8 cellular contexts compared by ENCODE assay signal in the genomic region with DNA sequence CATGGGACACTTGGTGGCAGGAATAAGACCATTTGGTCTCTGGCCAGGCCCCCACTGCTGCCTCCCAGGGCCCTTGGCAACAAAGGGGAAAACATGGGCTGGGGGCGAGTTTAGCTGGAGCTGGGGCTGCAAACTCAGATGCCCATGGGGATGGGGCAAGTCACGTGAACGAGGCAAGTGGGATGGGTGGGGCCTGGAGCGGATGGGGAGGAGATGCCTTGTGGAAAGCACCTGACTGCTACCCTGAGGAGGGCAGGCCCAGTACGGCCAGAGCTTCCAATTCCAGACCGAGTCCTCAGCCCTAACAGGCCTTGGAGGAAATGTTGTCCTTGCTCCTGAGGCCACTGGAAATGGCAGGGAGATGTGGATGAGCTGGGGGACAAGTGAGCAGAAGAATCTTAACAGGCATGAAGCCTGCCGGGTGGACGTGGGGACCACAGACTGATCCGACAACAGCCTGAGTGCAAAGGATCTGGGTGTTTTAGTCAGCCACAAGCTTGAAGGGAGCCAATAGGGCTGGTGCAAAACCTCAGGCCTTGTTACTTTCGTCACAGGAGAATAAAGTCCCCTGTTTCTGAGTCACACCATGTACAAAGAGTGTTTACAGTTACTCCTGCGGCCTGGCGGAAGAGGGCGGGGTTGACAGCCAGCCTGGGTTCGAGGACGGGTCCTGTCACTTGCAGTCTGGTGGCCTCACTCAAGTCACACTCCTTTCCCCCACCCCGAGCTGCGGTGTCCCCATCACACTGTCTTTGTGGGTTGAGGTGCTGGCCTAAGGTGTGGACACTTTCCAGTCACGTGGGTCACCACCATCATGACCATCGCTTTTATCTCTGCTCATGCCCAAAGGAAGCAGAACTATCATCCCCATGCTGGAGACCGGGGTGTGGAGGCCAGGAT. TPM values are rescaled to one million over a fixed set of nuclear protein-coding genes. Genes with fewer than 3 reads are reported as not detected.
A peak's percentile ranks its signal among the peaks of the same experiment; 100 is the strongest.
DNase-seq lines count a peak whose midpoint lies in the region; ATAC-seq and TF ChIP-seq lines count a peak whose summit lies in the region.

No MANE protein-coding gene starts in this region.

- DNase-seq in NCI-H460 (ENCODE audit: extremely low read depth, low read depth): peak; percentile 25
- peak; percentile 85 for DNase-seq in activated CD8-positive, alpha-beta memory T cell treated with anti-CD3 and anti-CD28 coated beads, Interleukin-2, amount 50 U/mL, for 48 hours
- DNase-seq in fibroblast of mammary gland (ENCODE audit: low read depth): peak; percentile 24
- DNase-seq in stimulated activated CD8-positive, alpha-beta memory T cell treated with anti-CD3 and anti-CD28 coated beads, Interleukin-7, amount 100 ng/mL, for 24 hours (ENCODE audit: low read depth): peak; percentile 65
- DNase-seq in NCI-H69 (lab: John Stamatoyannopoulos, UW): no peak
- DNase-seq in progenitor cell of endocrine pancreas (ENCODE audit: low spot score, unreplicated experiment): no peak
- no peak for DNase-seq in hippocampal formation (lab: John Stamatoyannopoulos, UW)

- H3K27me3 Mint-ChIP-seq in progenitor cell of endocrine pancreas: peaks cover 12% of the 10 kb centered on the region

- ATAC-seq in GM19452 (IDR thresholded peaks at IDR 0.05; ENCODE audit: unreplicated experiment): no peak

- no peak overlapping the region for H3K4me3 ChIP-seq in fibroblast of mammary gland (ENCODE audit: control insufficient read depth, low read depth, low read length)

- peaks cover 3% of the 10 kb centered on the region for H3K4me1 Mint-ChIP-seq in progenitor cell of endocrine pancreas (ENCODE audit: low read depth)

- H3K9me3 Mint-ChIP-seq in progenitor cell of endocrine pancreas (ENCODE audit: low read depth): peaks cover 6% of the 10 kb centered on the region

- H3K27ac Mint-ChIP-seq in progenitor cell of endocrine pancreas: no peak overlapping the region

- no peak for TF ChIP-seq CTCF in fibroblast of mammary gland (conservative IDR thresholded peaks at IDR 0.05; ENCODE audit: control insufficient read depth, insufficient read depth, low read depth, low read length)
- TF ChIP-seq CTCF in progenitor cell of endocrine pancreas (IDR thresholded peaks at IDR 0.05; ENCODE audit: unreplicated experiment): no peak

- H3K4me3 Mint-ChIP-seq in progenitor cell of endocrine pancreas (ENCODE audit: low read depth): no peak overlapping the region

- H3K36me3 Mint-ChIP-seq in progenitor cell of endocrine pancreas (ENCODE audit: insufficient read depth): no peaks in the 10 kb centered on the region

RNA-seq across cellular contexts. Expression of gene RUNX3, which starts 19.1 kb away (rescaled TPM):
- total RNA-seq in NCI-H460 (2014; rRNA removed; shearing (Covaris generic)): not detected in 2 replicates
- polyA plus RNA-seq in NCI-H460 (2014; cell fraction: nucleus; rRNA removed): 0.04 TPM in 1 of 2 replicates, not detected in the other
- total RNA-seq in progenitor cell of endocrine pancreas: 0.07 TPM in 1 of 2 replicates, not detected in the other

Comparison
In these comparisons a context has a peak if more than half of its experiments do, and no peak if none do; other contexts are left out.
1. DNase-seq: peak in NCI-H460 (single experiment), activated CD8-positive, alpha-beta memory T cell treated with anti-CD3 and anti-CD28 coated beads, Interleukin-2, amount 50 U/mL, for 48 hours (single experiment), fibroblast of mammary gland (single experiment) and stimulated activated CD8-positive, alpha-beta memory T cell treated with anti-CD3 and anti-CD28 coated beads, Interleukin-7, amount 100 ng/mL, for 24 hours (single experiment); none in NCI-H69 (single experiment), progenitor cell of endocrine pancreas (single experiment) and hippocampal formation (0 of 2).